1 cellular context compared by ENCODE assay signal in the genomic region with DNA sequence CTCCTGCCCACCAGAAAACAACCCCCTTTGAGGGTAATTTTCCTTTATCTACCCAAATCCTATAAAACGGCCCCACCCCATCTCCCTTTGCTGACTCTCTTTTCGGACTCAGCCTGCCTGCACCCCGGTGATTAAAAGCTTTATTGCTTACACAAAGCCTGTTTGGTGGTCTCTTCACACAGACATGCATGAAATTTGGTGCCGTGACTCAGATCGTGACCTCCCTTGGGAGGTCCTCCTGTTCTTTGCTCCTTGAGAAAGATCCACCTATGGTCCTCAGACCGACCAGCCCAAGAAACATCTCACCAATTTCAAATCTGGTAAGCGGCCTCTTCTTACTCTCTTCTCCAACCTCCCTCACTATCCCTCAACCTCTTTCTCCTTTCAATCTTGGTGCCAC. TPM values are rescaled to one million over a fixed set of nuclear protein-coding genes. Genes with fewer than 3 reads are reported as not detected.
"Had no signal": no experiment of that assay in that cellular context is flagged by ENCODE, and none has a peak within 500 bp of the region (broad histone marks: within the 10 kb centered on the region; RNA-seq: fewer than 3 reads in every experiment).

No MANE protein-coding gene starts in this region.

RNA-seq across cellular contexts. Expression of a gene that starts 24.1 kb away (rescaled TPM):
- total RNA-seq: HepG2 had no signal
